22 cellular contexts compared by ENCODE assay signal in genomic region chr20:8811801-8812594, GRCh38.
DNase-seq lines count a peak whose midpoint lies in the region; ATAC-seq and TF ChIP-seq lines count a peak whose summit lies in the region.
"Had no signal": no experiment of that assay in that cellular context is flagged by ENCODE, and none has a peak within 500 bp of the region (broad histone marks: within the 10 kb centered on the region; RNA-seq: fewer than 3 reads in every experiment).

No MANE protein-coding gene starts in this region.

- H3K36me3 ChIP-seq in left ventricle myocardium inferior = no peaks in the 10 kb centered on the region
- H3K36me3 ChIP-seq in urinary bladder (ENCODE audit: insufficient read depth) = no peaks in the 10 kb centered on the region
- H3K36me3 ChIP-seq: left lung, transverse colon had no signal

- intact Hi-C loops in left ventricle myocardium inferior (cut with micrococcal nuclease) (no loop called here), Right ventricle myocardium superior (cut with DNase I) (no loop called here)

- TF ChIP-seq CTCF in left ventricle myocardium inferior (IDR thresholded peaks at IDR 0.05; ENCODE audit: borderline replicate concordance) (no peak), brain (conservative IDR thresholded peaks at IDR 0.05) (no peak), omental fat pad (IDR thresholded peaks at IDR 0.05) (no peak)

- no peaks in the 10 kb centered on the region for H3K9me3 Mint-ChIP-seq in brain
- H3K9me3 Mint-ChIP-seq: activated naive CD4-positive, alpha-beta T cell treated with anti-CD3 and anti-CD28 coated beads, Interleukin-2, amount 50 U/mL, for 72 hours; activated T-helper 17 cell treated with anti-CD3 and anti-CD28 coated beads, Interleukin-2, amount 50 U/mL, for 72 hours; stimulated activated naive CD8-positive, alpha-beta T cell treated with anti-CD3 and anti-CD28 coated beads, Interleukin-15, Interleukin-2, amounts not matched to agents 100 ng/mL and 50 ng/mL, for 24 hours had no signal

- no peak overlapping the region for H3K4me3 Mint-ChIP-seq in brain
- H3K4me3 Mint-ChIP-seq: activated T-helper 17 cell treated with anti-CD3 and anti-CD28 coated beads, Interleukin-2, amount 50 U/mL, for 72 hours; IgD-negative memory B cell; stimulated activated naive CD8-positive, alpha-beta T cell treated with anti-CD3 and anti-CD28 coated beads, Interleukin-15, Interleukin-2, amounts not matched to agents 100 ng/mL and 50 ng/mL, for 24 hours had no signal

- H3K9me3 ChIP-seq in left ventricle myocardium inferior (replicated peaks) = no peaks in the 10 kb centered on the region
- H3K9me3 ChIP-seq: left lung, SK-N-SH, transverse colon had no signal

- no peaks in the 10 kb centered on the region for H3K36me3 Mint-ChIP-seq in brain
- H3K36me3 Mint-ChIP-seq: activated naive CD4-positive, alpha-beta T cell treated with anti-CD3 and anti-CD28 coated beads, Interleukin-2, amount 50 U/mL, for 72 hours; IgD-negative memory B cell had no signal

- peak overlapping the region in 3 of 5 experiments; percentile 57 to 83 (median 73) for H3K27ac Mint-ChIP-seq in brain
- H3K27ac Mint-ChIP-seq: activated naive CD4-positive, alpha-beta T cell treated with anti-CD3 and anti-CD28 coated beads, Interleukin-2, amount 50 U/mL, for 72 hours; activated T-helper 17 cell treated with anti-CD3 and anti-CD28 coated beads, Interleukin-2, amount 50 U/mL, for 72 hours; IgD-negative memory B cell; stimulated activated naive CD8-positive, alpha-beta T cell treated with anti-CD3 and anti-CD28 coated beads, Interleukin-15, Interleukin-2, amounts not matched to agents 100 ng/mL and 50 ng/mL, for 24 hours had no signal

- H3K4me1 ChIP-seq in left ventricle myocardium inferior (peaks cover 9% of the 10 kb centered on the region), urinary bladder (ENCODE audit: insufficient read depth) (no peaks in the 10 kb centered on the region)
- H3K4me1 ChIP-seq: left lung had no signal

- H3K4me1 Mint-ChIP-seq in brain = peaks cover 12% of the 10 kb centered on the region
- H3K4me1 Mint-ChIP-seq: activated T-helper 17 cell treated with anti-CD3 and anti-CD28 coated beads, Interleukin-2, amount 50 U/mL, for 72 hours; IgD-negative memory B cell had no signal

- H3K27me3 ChIP-seq in left ventricle myocardium inferior (ENCODE audit: low read depth) (no peaks in the 10 kb centered on the region), layer of hippocampus (ENCODE audit: control insufficient read depth, insufficient read depth, low read length) (no peaks in the 10 kb centered on the region)
- H3K27me3 ChIP-seq: left lung, transverse colon had no signal

- no peak overlapping the region for H3K4me3 ChIP-seq in left ventricle myocardium inferior
- H3K4me3 ChIP-seq in urinary bladder (ENCODE audit: low read depth, low read length) = no peak overlapping the region
- H3K4me3 ChIP-seq: left lung, transverse colon had no signal

- DNase-seq in left ventricle myocardium inferior (no peak), Right ventricle myocardium superior (no peak), omental fat pad (ENCODE audit: low spot score) (no peak), NCI-H2081 treated with DMSO at 0.1 percent for 48 hours (lab: John Stamatoyannopoulos, UW) (no peak), UCSD-AML1 (lab: John Stamatoyannopoulos, UW; ENCODE audit: unreplicated experiment) (no peak)
- DNase-seq: activated CD4-positive, alpha-beta T cell treated with anti-CD3 and anti-CD28 coated beads, Interleukin-2, amount 50 U/mL, for 1 hour; aorta; left lung; NCI-H2171 treated with DMSO at 0.1 percent for 48 hours; NCI-H526 treated with DMSO at 0.1 percent for 48 hours; SK-N-SH; stimulated activated CD4-positive, alpha-beta T cell treated with anti-CD3 and anti-CD28 coated beads, Interleukin-2, amount 100 ng/mL, for 48 hours; T-helper 2 cell; transverse colon had no signal

- ATAC-seq in Right ventricle myocardium superior (ENCODE audit: poor library complexity) (no peak), omental fat pad (ENCODE audit: low FRiP score) (no peak)
- ATAC-seq: activated naive CD4-positive, alpha-beta T cell treated with anti-CD3 and anti-CD28 coated beads, Interleukin-2, amount 50 U/mL, for 72 hours; activated T-helper 17 cell treated with anti-CD3 and anti-CD28 coated beads, Interleukin-2, amount 50 U/mL, for 72 hours; left lung had no signal

- WGBS in urinary bladder = 90% methylated on average over 11 of the region's 11 CpGs

- H3K27me3 Mint-ChIP-seq in brain = peaks cover 7% of the 10 kb centered on the region
- H3K27me3 Mint-ChIP-seq: activated T-helper 17 cell treated with anti-CD3 and anti-CD28 coated beads, Interleukin-2, amount 50 U/mL, for 72 hours; stimulated activated naive CD8-positive, alpha-beta T cell treated with anti-CD3 and anti-CD28 coated beads, Interleukin-15, Interleukin-2, amounts not matched to agents 100 ng/mL and 50 ng/mL, for 24 hours had no signal

- H3K27ac ChIP-seq in left ventricle myocardium inferior (replicated peaks) (peak overlapping the region; percentile 51), layer of hippocampus (ENCODE audit: low read depth, low read length) (peak overlapping the region; percentile 78), urinary bladder (ENCODE audit: low read depth) (peak overlapping the region; percentile 16)
- H3K27ac ChIP-seq: HL-60, left lung, transverse colon had no signal

Comparison
In these comparisons a context has a peak if more than half of its experiments do, and no peak if none do; other contexts are left out.
1. H3K27ac ChIP-seq: peak in every context shown above with its lines; median percentile 78 in layer of hippocampus; 51 in left ventricle myocardium inferior; 16 in urinary bladder.